ENCODE assay signal across 15 cellular contexts in the genomic region with DNA sequence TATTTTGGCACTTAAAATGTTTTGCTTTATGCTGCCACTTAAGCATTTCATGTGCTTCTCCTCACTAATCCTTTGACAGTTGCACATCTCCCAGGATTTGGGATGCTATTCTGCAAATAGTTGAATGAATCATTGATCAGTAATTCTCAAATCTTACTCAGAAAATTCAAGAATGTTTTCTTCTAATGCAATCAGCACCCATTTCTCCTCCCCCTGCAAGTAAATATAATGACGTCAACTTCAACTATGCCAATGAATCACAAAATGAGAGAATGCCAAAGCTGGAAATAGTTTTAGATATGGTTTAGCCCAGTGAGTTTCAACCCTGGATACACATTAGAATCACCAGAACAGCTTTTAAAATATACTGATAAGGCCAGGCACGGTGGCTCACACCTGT. TPM values are rescaled to one million over a fixed set of nuclear protein-coding genes. Genes with fewer than 3 reads are reported as not detected.
DNase-seq lines count a peak whose midpoint lies in the region; ATAC-seq, FAIRE-seq and TF ChIP-seq lines count a peak whose summit lies in the region.
"Had no signal": no experiment of that assay in that cellular context is flagged by ENCODE, and none has a peak within 500 bp of the region (broad histone marks: within the 10 kb centered on the region; RNA-seq: fewer than 3 reads in every experiment).

No MANE protein-coding gene starts in this region.

- TF ChIP-seq EP300 in tibial nerve (IDR thresholded peaks at IDR 0.05), result no peak

- peaks cover 0 to 90% (median 41%) of the 10 kb centered on the region in 4 donors for H3K4me1 ChIP-seq in tibial nerve
- H3K4me1 ChIP-seq in pancreas, result peaks cover 14 to 26% (median 15%) of the 10 kb centered on the region in 3 donors

- H3K27me3 ChIP-seq in tibial nerve, result no peaks in the 10 kb centered on the region
- no peaks in the 10 kb centered on the region for H3K27me3 ChIP-seq in pancreas
- H3K27me3 ChIP-seq: cardiac muscle cell had no signal

- peaks cover 12% of the 10 kb centered on the region for H3K27me3 Mint-ChIP-seq in T-helper 17 cell

- no peak for ATAC-seq in T-helper 17 cell
- no peak for ATAC-seq in pancreas

- DNase-seq in ELR (ENCODE audit: low read depth), result peak; percentile 94
- DNase-seq in RWPE1 (ENCODE audit: low spot score), result peak; percentile 87
- peak; percentile 97 for DNase-seq in fibroblast of peridontal ligament (ENCODE audit: extremely low read depth)
- DNase-seq in renal cortical epithelial cell (ENCODE audit: low read depth), result peak; percentile 41
- DNase-seq in T-helper 17 cell, result no peak
- no peak for DNase-seq in tibial nerve (ENCODE audit: low spot score in 2 of 2)
- no peak for DNase-seq in DMS 273 treated with DMSO at 0.1 percent for 48 hours (lab: John Stamatoyannopoulos, UW)
- DNase-seq in pancreas, result no peak
- DNase-seq: GOT3; kidney; NCI-H524 treated with DMSO at 0.1 percent for 48 hours; SIG-M5; stimulated activated CD4-positive, alpha-beta T cell treated with anti-CD3 and anti-CD28 coated beads, Interleukin-2, amount 100 ng/mL, for 24 hours; stimulated activated naive CD4-positive, alpha-beta T cell had no signal

- CTCF ChIA-PET in RWPE1 (lab: Yijun Ruan, JAX), result interaction anchor here (0.9 kb wide), 1 partner anchor 32 kb away, joined by 4 read pairs; a partner anchor contains a TSS

- H3K4me1 Mint-ChIP-seq in T-helper 17 cell, result peaks cover 31% of the 10 kb centered on the region

- H3K9me3 ChIP-seq in T-helper 17 cell (ENCODE audit: control insufficient read depth, low read length, poor library complexity, severe bottlenecking), result no peaks in the 10 kb centered on the region
- H3K9me3 ChIP-seq in tibial nerve, result no peaks in the 10 kb centered on the region
- H3K9me3 ChIP-seq in pancreas, result no peaks in the 10 kb centered on the region

- H3K4me3 Mint-ChIP-seq in T-helper 17 cell, result no peak overlapping the region

- H3K36me3 ChIP-seq in tibial nerve, result no peaks in the 10 kb centered on the region
- no peaks in the 10 kb centered on the region for H3K36me3 ChIP-seq in pancreas
- H3K36me3 ChIP-seq: cardiac muscle cell had no signal

- 50% methylated on average over 2 of the region's 2 CpGs for WGBS in tibial nerve, 2 donors
- WGBS in pancreas, 2 donors, result 40 to 56% methylated on average over 2 of the region's 2 CpGs

- H3K27ac ChIP-seq in RWPE1, result peak overlapping the region; percentile 54; the same call in 1 of the 2 replicates
- peak overlapping the region in 2 of 4 donors; percentile 89 to 91 for H3K27ac ChIP-seq in tibial nerve
- no peak overlapping the region for H3K27ac ChIP-seq in pancreas
- H3K27ac ChIP-seq: cardiac muscle cell had no signal

- no peak overlapping the region for H3K4me3 ChIP-seq in tibial nerve
- H3K4me3 ChIP-seq in pancreas, result no peak overlapping the region
- H3K4me3 ChIP-seq: cardiac muscle cell had no signal

- peaks cover 4% of the 10 kb centered on the region for H3K36me3 Mint-ChIP-seq in T-helper 17 cell (ENCODE audit: low read depth)

- no peak for FAIRE-seq in pancreas (lab: Jason Lieb, UNC)
- FAIRE-seq: kidney had no signal

- POLR2A ChIA-PET in RWPE1 (lab: Yijun Ruan, JAX; ENCODE audit: low non-redundant PET), result no interaction called here

- H3K27ac Mint-ChIP-seq in T-helper 17 cell, result no peak overlapping the region

- intact Hi-C loops in pancreas (cut with DNase I), result no loop called here

- TF ChIP-seq CTCF in RWPE1 (conservative IDR thresholded peaks at IDR 0.05; ENCODE audit: low read depth) (no peak), tibial nerve (IDR thresholded peaks at IDR 0.05) (no peak), pancreas (IDR thresholded peaks at IDR 0.05) (no peak)

- TF ChIP-seq POLR2A in tibial nerve (IDR thresholded peaks at IDR 0.05), result no peak

RNA-seq across cellular contexts. Expression of a gene that starts 2.1 kb away (rescaled TPM):
- 45.7 and 54.7 TPM in 2 replicates for total RNA-seq in renal cortical epithelial cell
- 10 to 100 TPM; 41.1 to 42.0 TPM for total RNA-seq in T-helper 17 cell
- total RNA-seq in tibial nerve, result 100 to 1,000 TPM; 212 to 322 (median 264) TPM
- 10 to 100 TPM; 32.5 to 60.6 (median 44.4) TPM for total RNA-seq in pancreas
- 100 to 1,000 TPM; 153 to 155 TPM for polyA plus RNA-seq in pancreas

RNA-seq across cellular contexts. Expression of a gene that starts 6.0 kb away (rescaled TPM):
- total RNA-seq in renal cortical epithelial cell, result under 0.01 and 1.0 TPM in 2 replicates
- total RNA-seq in T-helper 17 cell, result 1 to 10 TPM in 1 of 2 donors, under 1 TPM in 1; 0.70 to 1.4 TPM
- total RNA-seq in tibial nerve, result 100 to 1,000 TPM; 118 to 192 (median 146) TPM
- total RNA-seq in pancreas, result 10 to 100 TPM in 1 of 6 donors, 1 to 10 TPM in 5; 3.4 to 12.6 (median 7.3) TPM
- 10 to 100 TPM; 30.1 to 34.5 TPM for polyA plus RNA-seq in pancreas

RNA-seq across cellular contexts. Expression of a gene that starts 6.5 kb away (rescaled TPM):
- total RNA-seq in renal cortical epithelial cell, result 1.6 and 2.7 TPM in 2 replicates
- total RNA-seq in T-helper 17 cell, result 10 to 100 TPM; 12.9 to 13.8 TPM
- 10 to 100 TPM; 28.0 to 54.6 (median 38.4) TPM for total RNA-seq in tibial nerve
- total RNA-seq in pancreas, result 1 to 10 TPM; 1.3 to 4.4 (median 2.5) TPM
- 10 to 100 TPM in 1 of 2 donors, 1 to 10 TPM in 1; 8.8 to 12.6 TPM for polyA plus RNA-seq in pancreas

RNA-seq across cellular contexts. Expression of a gene that starts 15.1 kb away (rescaled TPM):
- total RNA-seq in renal cortical epithelial cell (688 and 1,583 TPM in 2 replicates), T-helper 17 cell (10 to 100 TPM; 83.3 to 83.9 TPM), tibial nerve (100 to 1,000 TPM; 478 to 624 (median 544) TPM), pancreas (100 to 1,000 TPM; 433 to 636 (median 525) TPM)
- 100 to 1,000 TPM; 625 to 717 TPM for polyA plus RNA-seq in pancreas

RNA-seq across cellular contexts. Expression of a gene that starts 29.2 kb away (rescaled TPM):
- total RNA-seq in renal cortical epithelial cell, result 1.9 and 7.7 TPM in 2 replicates
- total RNA-seq in T-helper 17 cell, result 1 to 10 TPM; 6.7 to 9.5 TPM
- total RNA-seq in tibial nerve, result 1 to 10 TPM; 1.8 to 5.7 (median 4.0) TPM
- total RNA-seq in pancreas, result 1 to 10 TPM in 5 of 6 donors, under 1 TPM in 1; 0.91 to 3.5 (median 1.3) TPM
- polyA plus RNA-seq in pancreas, result 1 to 10 TPM in 1 of 2 donors, under 1 TPM in 1; 0.99 to 1.7 TPM

Comparison
In these comparisons a context has a peak if more than half of its experiments do, and no peak if none do; other contexts are left out.
1. DNase-seq: peak in ELR (single experiment), RWPE1 (single experiment), fibroblast of peridontal ligament (single experiment) and renal cortical epithelial cell (single experiment); none in T-helper 17 cell (0 of 3), tibial nerve (0 of 2), DMS 273 treated with DMSO at 0.1 percent for 48 hours (single experiment) and pancreas (0 of 6).
2. RNA of a gene that starts 6.0 kb away (total RNA-seq): 118 to 192 TPM in tibial nerve; 3.4 to 12.6 TPM in pancreas, 0.70 to 1.4 TPM in T-helper 17 cell and under 0.01 to 1.0 TPM in renal cortical epithelial cell; every median in the first group is over 4 times any median in the second.